8 cellular contexts compared by ENCODE assay signal in genomic region chrX:110229497-110230111, GRCh38.
DNase-seq lines count a peak whose midpoint lies in the region; TF ChIP-seq lines count a peak whose summit lies in the region.
"Not testable (repeated sequence)": the region's sequence is repeated elsewhere in the genome, so short reads cannot be mapped to it uniquely, and the experiment has no call there.

No MANE protein-coding gene starts in this region.

- H3K27ac Mint-ChIP-seq in activated T-helper 1 cell treated with anti-CD3 and anti-CD28 coated beads, Interleukin-12 subunit alpha, Interleukin-12 subunit beta, Interleukin-2, Interleukin-4 antibody, amounts not matched to agents 30 ng/mL and 10 ng/mL and 1 ng/mL, durations not matched to agents 14 hours and 24 hours and 36 hours: peak overlapping the region; percentile 78
- peak overlapping the region; percentile 64 for H3K27ac Mint-ChIP-seq in neural crest cell (ENCODE audit: unreplicated experiment)

- not testable (repeated sequence) for H3K36me3 ChIP-seq in duodenal mucosa (ENCODE audit: control insufficient read depth in 1 of 2, insufficient read depth in 2 of 2, low read length in 2 of 2); iPS-15b (ENCODE audit: control insufficient read depth, insufficient read depth, low read length)

- H3K9me3 ChIP-seq in duodenal mucosa (ENCODE audit: control insufficient read depth in 1 of 2, low read length in 2 of 2); iPS-15b (ENCODE audit: control insufficient read depth, insufficient read depth, low read length): not testable (repeated sequence)

- peak overlapping the region; percentile 78 for H3K4me3 Mint-ChIP-seq in activated T-helper 1 cell treated with anti-CD3 and anti-CD28 coated beads, Interleukin-12 subunit alpha, Interleukin-12 subunit beta, Interleukin-2, Interleukin-4 antibody, amounts not matched to agents 30 ng/mL and 10 ng/mL and 1 ng/mL, durations not matched to agents 14 hours and 24 hours and 36 hours
- H3K4me3 Mint-ChIP-seq in neural crest cell: peak overlapping the region; percentile 76

- H3K4me1 Mint-ChIP-seq in activated T-helper 1 cell treated with anti-CD3 and anti-CD28 coated beads, Interleukin-12 subunit alpha, Interleukin-12 subunit beta, Interleukin-2, Interleukin-4 antibody, amounts not matched to agents 30 ng/mL and 10 ng/mL and 1 ng/mL, durations not matched to agents 14 hours and 24 hours and 36 hours (ENCODE audit: low read depth): peaks cover 25% of the 10 kb centered on the region
- not testable (repeated sequence) for H3K4me1 Mint-ChIP-seq in neural crest cell

- in situ Hi-C loops in ACHN (cut with HindIII; ENCODE audit: low pct_ligation_motif_present, low pct_unique_long_range_greater_than_20kb, low sequenced_read_pairs): not testable (repeated sequence)

- H3K27ac ChIP-seq in duodenal mucosa (ENCODE audit: low read depth, low read length): not testable (repeated sequence)

- H3K9ac ChIP-seq in duodenal mucosa (ENCODE audit: low read depth in 1 of 2, low read length in 2 of 2): not testable (repeated sequence)
- H3K9ac ChIP-seq in iPS-15b (ENCODE audit: low read depth, low read length): peak overlapping the region; percentile 84

- intact Hi-C loops in activated T-helper 1 cell treated with anti-CD3 and anti-CD28 coated beads, Interleukin-12 subunit alpha, Interleukin-12 subunit beta, Interleukin-2, Interleukin-4 antibody, amounts not matched to agents 30 ng/mL and 10 ng/mL and 1 ng/mL, durations not matched to agents 14 hours and 24 hours and 36 hours (cut with micrococcal nuclease): loop anchor here (2.0 kb wide), 1 partner anchor 89 kb away; the partner anchor contains the start of gene AMMECR1

- H3K27me3 ChIP-seq in duodenal mucosa (ENCODE audit: control insufficient read depth in 1 of 2, insufficient read depth in 2 of 2, low read length in 2 of 2); iPS-15b (ENCODE audit: control insufficient read depth, insufficient read depth, low read length): not testable (repeated sequence)

- TF ChIP-seq CTCF in neural crest cell (conservative IDR thresholded peaks at IDR 0.05): not testable (repeated sequence)

- H3K36me3 Mint-ChIP-seq in activated T-helper 1 cell treated with anti-CD3 and anti-CD28 coated beads, Interleukin-12 subunit alpha, Interleukin-12 subunit beta, Interleukin-2, Interleukin-4 antibody, amounts not matched to agents 30 ng/mL and 10 ng/mL and 1 ng/mL, durations not matched to agents 14 hours and 24 hours and 36 hours (ENCODE audit: low read depth): peaks cover 14% of the 10 kb centered on the region
- H3K36me3 Mint-ChIP-seq in neural crest cell (ENCODE audit: low read depth): peaks cover 37% of the 10 kb centered on the region

- H3K4me3 ChIP-seq in duodenal mucosa (ENCODE audit: low read depth in 1 of 2, low read length in 2 of 2) (peak overlapping the region; percentile 22 to 57), iPS-15b (ENCODE audit: low read depth, low read length) (peak overlapping the region; percentile 87)

- H3K4me1 ChIP-seq in duodenal mucosa (ENCODE audit: control insufficient read depth in 1 of 2, insufficient read depth in 2 of 2, low read length in 2 of 2); iPS-15b (ENCODE audit: control insufficient read depth, insufficient read depth, low read length): not testable (repeated sequence)

- not testable (repeated sequence) for H3K9me3 Mint-ChIP-seq in activated T-helper 1 cell treated with anti-CD3 and anti-CD28 coated beads, Interleukin-12 subunit alpha, Interleukin-12 subunit beta, Interleukin-2, Interleukin-4 antibody, amounts not matched to agents 30 ng/mL and 10 ng/mL and 1 ng/mL, durations not matched to agents 14 hours and 24 hours and 36 hours
- H3K9me3 Mint-ChIP-seq in neural crest cell: peaks cover 13% of the 10 kb centered on the region

- DNase-seq in ACHN (peak; percentile 51), NCI-H2029 (lab: John Stamatoyannopoulos, UW) (peak; percentile 55), neural crest cell (ENCODE audit: low read depth, low spot score) (peak; percentile 21)
- DNase-seq in activated CD4-positive, CD25-positive, alpha-beta regulatory T cell (lab: John Stamatoyannopoulos, UW): peak; percentile 10 to 67 (median 44)
- DNase-seq in activated T-helper 1 cell treated with anti-CD3 and anti-CD28 coated beads, Interleukin-12 subunit alpha, Interleukin-12 subunit beta, Interleukin-2, Interleukin-4 antibody, amounts not matched to agents 30 ng/mL and 10 ng/mL and 1 ng/mL, durations not matched to agents 14 hours and 24 hours and 36 hours (ENCODE audit: low spot score): peak; percentile 73
- DNase-seq in stimulated activated CD4-positive, alpha-beta T cell treated with anti-CD3 and anti-CD28 coated beads, TNF-alpha, amount 100 ng/mL, for 4 hours (ENCODE audit: low read depth in 3 of 3): peak; percentile 29 to 63 (median 62)

- H3K27me3 Mint-ChIP-seq in activated T-helper 1 cell treated with anti-CD3 and anti-CD28 coated beads, Interleukin-12 subunit alpha, Interleukin-12 subunit beta, Interleukin-2, Interleukin-4 antibody, amounts not matched to agents 30 ng/mL and 10 ng/mL and 1 ng/mL, durations not matched to agents 14 hours and 24 hours and 36 hours (ENCODE audit: insufficient read depth); neural crest cell (ENCODE audit: low read depth): not testable (repeated sequence)

Comparison
In these comparisons a context has a peak if more than half of its experiments do, and no peak if none do; other contexts are left out.
1. DNase-seq: peak in every context shown above with its lines; median percentile 73 in activated T-helper 1 cell treated with anti-CD3 and anti-CD28 coated beads, Interleukin-12 subunit alpha, Interleukin-12 subunit beta, Interleukin-2, Interleukin-4 antibody, amounts not matched to agents 30 ng/mL and 10 ng/mL and 1 ng/mL, durations not matched to agents 14 hours and 24 hours and 36 hours; 62 in stimulated activated CD4-positive, alpha-beta T cell treated with anti-CD3 and anti-CD28 coated beads, TNF-alpha, amount 100 ng/mL, for 4 hours; 55 in NCI-H2029; 51 in ACHN; 44 in activated CD4-positive, CD25-positive, alpha-beta regulatory T cell; 21 in neural crest cell.